Comparison of ENCODE assay signal across 1 cellular context in the genomic region with DNA sequence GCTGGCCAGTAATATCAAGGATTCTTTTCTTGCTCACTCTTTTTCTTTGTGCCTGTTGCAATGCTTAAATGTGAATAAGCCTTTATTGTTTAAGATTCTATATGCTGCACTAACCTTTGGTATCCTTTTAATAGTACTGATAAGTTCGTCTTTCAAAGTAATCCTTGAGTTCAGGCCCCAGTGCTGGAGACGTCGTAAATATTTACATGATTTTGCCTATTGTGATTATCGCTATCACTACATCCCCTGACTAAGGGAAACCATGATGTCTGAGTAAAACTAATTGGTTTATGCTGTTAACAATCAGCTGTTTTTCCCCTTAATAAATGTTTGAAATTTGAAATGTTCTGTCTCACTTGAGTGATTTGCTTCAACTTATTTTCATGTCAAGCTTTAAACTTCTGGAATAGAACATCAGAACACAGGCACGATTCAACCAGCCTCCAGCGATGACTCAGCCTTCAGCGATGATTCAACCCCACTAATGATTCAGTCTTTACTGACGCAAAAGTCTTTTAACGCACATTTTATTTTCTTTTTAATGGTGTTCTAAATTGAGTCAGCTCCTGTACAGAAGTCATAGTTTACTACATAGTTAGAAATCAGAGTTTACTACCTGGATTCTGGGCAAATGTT.
TF ChIP-seq lines count a peak whose summit lies in the region.

No MANE protein-coding gene starts in this region.

TF ChIP-seq in SK-N-SH, 30 proteins besides CTCF, POLR2A, EP300 and RAD21 (continued from another document):
- TF ChIP-seq, protein P1, sequence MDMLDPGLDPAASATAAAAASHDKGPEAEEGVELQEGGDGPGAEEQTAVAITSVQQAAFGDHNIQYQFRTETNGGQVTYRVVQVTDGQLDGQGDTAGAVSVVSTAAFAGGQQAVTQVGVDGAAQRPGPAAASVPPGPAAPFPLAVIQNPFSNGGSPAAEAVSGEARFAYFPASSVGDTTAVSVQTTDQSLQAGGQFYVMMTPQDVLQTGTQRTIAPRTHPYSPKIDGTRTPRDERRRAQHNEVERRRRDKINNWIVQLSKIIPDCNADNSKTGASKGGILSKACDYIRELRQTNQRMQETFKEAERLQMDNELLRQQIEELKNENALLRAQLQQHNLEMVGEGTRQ (IDR thresholded peaks at IDR 0.05; ENCODE audit: borderline replicate concordance, low read depth, low read length) = no peak
- no peak for TF ChIP-seq RCOR1 (IDR thresholded peaks at IDR 0.05; ENCODE audit: low read length)
- TF ChIP-seq TCF12 (IDR thresholded peaks at IDR 0.05) = peak; percentile 50; the same call in 1 of the 2 replicates
- TF ChIP-seq, protein P2, sequence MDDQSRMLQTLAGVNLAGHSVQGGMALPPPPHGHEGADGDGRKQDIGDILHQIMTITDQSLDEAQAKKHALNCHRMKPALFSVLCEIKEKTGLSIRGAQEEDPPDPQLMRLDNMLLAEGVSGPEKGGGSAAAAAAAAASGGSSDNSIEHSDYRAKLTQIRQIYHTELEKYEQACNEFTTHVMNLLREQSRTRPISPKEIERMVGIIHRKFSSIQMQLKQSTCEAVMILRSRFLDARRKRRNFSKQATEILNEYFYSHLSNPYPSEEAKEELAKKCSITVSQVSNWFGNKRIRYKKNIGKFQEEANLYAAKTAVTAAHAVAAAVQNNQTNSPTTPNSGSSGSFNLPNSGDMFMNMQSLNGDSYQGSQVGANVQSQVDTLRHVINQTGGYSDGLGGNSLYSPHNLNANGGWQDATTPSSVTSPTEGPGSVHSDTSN (IDR thresholded peaks at IDR 0.05) = peak; percentile 80
